8 cellular contexts compared by ENCODE assay signal in genomic region chr3:111071257-111072015, GRCh38. TPM values are rescaled to one million over a fixed set of nuclear protein-coding genes. Genes with fewer than 3 reads are reported as not detected.
DNase-seq lines count a peak whose midpoint lies in the region; ATAC-seq, FAIRE-seq and TF ChIP-seq lines count a peak whose summit lies in the region.

TSS of gene NECTIN3 (plus strand) at chr3:111071816. CDS start at chr3:111072018, 202 bp downstream.

- H3K27me3 Mint-ChIP-seq in activated naive CD4-positive, alpha-beta T cell treated with anti-CD3 and anti-CD28 coated beads, Interleukin-2, amount 50 U/mL, for 24 hours: peaks cover 30% of the 10 kb centered on the region
- no peaks in the 10 kb centered on the region for H3K27me3 Mint-ChIP-seq in neural crest cell (ENCODE audit: low read depth)

- ATAC-seq in GM19452 (IDR thresholded peaks at IDR 0.05; ENCODE audit: unreplicated experiment): peak; percentile 79
- peak; percentile 85 for ATAC-seq in stimulated activated naive CD8-positive, alpha-beta T cell treated with anti-CD3 and anti-CD28 coated beads, Interleukin-15, Interleukin-2, amounts not matched to agents 100 U/mL and 50 U/mL, for 24 hours

- H3K36me3 Mint-ChIP-seq in activated naive CD4-positive, alpha-beta T cell treated with anti-CD3 and anti-CD28 coated beads, Interleukin-2, amount 50 U/mL, for 24 hours: no peaks in the 10 kb centered on the region
- no peaks in the 10 kb centered on the region for H3K36me3 Mint-ChIP-seq in neural crest cell (ENCODE audit: low read depth)

- H3K9me3 Mint-ChIP-seq in activated naive CD4-positive, alpha-beta T cell treated with anti-CD3 and anti-CD28 coated beads, Interleukin-2, amount 50 U/mL, for 24 hours: no peaks in the 10 kb centered on the region
- H3K9me3 Mint-ChIP-seq in neural crest cell: no peaks in the 10 kb centered on the region

- TF ChIP-seq CTCF in neural crest cell (conservative IDR thresholded peaks at IDR 0.05): no peak

- H3K4me3 Mint-ChIP-seq in activated naive CD4-positive, alpha-beta T cell treated with anti-CD3 and anti-CD28 coated beads, Interleukin-2, amount 50 U/mL, for 24 hours: peak within 1 kb of the TSS; percentile 90
- peak within 1 kb of the TSS; percentile 98 for H3K4me3 Mint-ChIP-seq in neural crest cell

- peak; percentile 34 to 97 (median 92) for DNase-seq in C1 segment of cervical spinal cord (lab: John Stamatoyannopoulos, UW)
- DNase-seq in HS-5 (ENCODE audit: low read depth): peak; percentile 95
- peak; percentile 96 for DNase-seq in SHP77 treated with DMSO at 0.1 percent for 48 hours (lab: John Stamatoyannopoulos, UW)
- DNase-seq in frontal cortex (ENCODE audit: low spot score in 2 of 2): peak; percentile 84 to 88
- peak; percentile 91 for DNase-seq in neural crest cell (ENCODE audit: low read depth, low spot score)
- DNase-seq in stimulated activated naive CD8-positive, alpha-beta T cell treated with anti-CD3 and anti-CD28 coated beads, Interleukin-15, Interleukin-2, amounts not matched to agents 100 U/mL and 50 U/mL, for 24 hours: peak; percentile 80

- no peak for FAIRE-seq in frontal cortex (lab: Jason Lieb, UNC)

- peak within 1 kb of the TSS; percentile 48 for H3K27ac Mint-ChIP-seq in activated naive CD4-positive, alpha-beta T cell treated with anti-CD3 and anti-CD28 coated beads, Interleukin-2, amount 50 U/mL, for 24 hours
- peak within 1 kb of the TSS; percentile 98 for H3K27ac Mint-ChIP-seq in neural crest cell (ENCODE audit: unreplicated experiment)

- H3K4me1 Mint-ChIP-seq in activated naive CD4-positive, alpha-beta T cell treated with anti-CD3 and anti-CD28 coated beads, Interleukin-2, amount 50 U/mL, for 24 hours: peaks cover 28% of the 10 kb centered on the region
- H3K4me1 Mint-ChIP-seq in neural crest cell: peaks cover 49% of the 10 kb centered on the region

RNA-seq across cellular contexts. Expression of gene NECTIN3, which starts in this region (rescaled TPM):
- total RNA-seq in frontal cortex: 157 TPM
- 39.8 and 40.9 TPM in 2 replicates for total RNA-seq in neural crest cell

Comparison
In these comparisons a context has a peak if more than half of its experiments do, and no peak if none do; other contexts are left out.
1. Peak in every context shown above with its lines: DNase-seq and ATAC-seq.